ENCODE assay signal across 13 cellular contexts in genomic region chr22:18152519-18152918, GRCh38. TPM values are rescaled to one million over a fixed set of nuclear protein-coding genes. Genes with fewer than 3 reads are reported as not detected.
DNase-seq lines count a peak whose midpoint lies in the region; ATAC-seq and TF ChIP-seq lines count a peak whose summit lies in the region.
"Had no signal": no experiment of that assay in that cellular context is flagged by ENCODE, and none has a peak within 500 bp of the region (broad histone marks: within the 10 kb centered on the region; RNA-seq: fewer than 3 reads in every experiment).

No MANE protein-coding gene starts in this region.

- H3K4me3 ChIP-seq in DND-41 (ENCODE audit: low read depth in 1 of 2, low read length in 2 of 2): no peak overlapping the region
- no peak overlapping the region for H3K4me3 ChIP-seq in neural progenitor cell
- no peak overlapping the region for H3K4me3 ChIP-seq in A673 (ENCODE audit: low read depth, low read length, poor library complexity, severe bottlenecking)
- H3K4me3 ChIP-seq: hepatocyte, spleen had no signal

- CTCF ChIA-PET in A673 (lab: Charles Lee): no interaction called here

- no peak for DNase-seq in DND-41
- no peak for DNase-seq in T-helper 17 cell
- DNase-seq in activated naive CD4-positive, alpha-beta T cell treated with anti-CD3 and anti-CD28 coated beads, Interleukin-2, amount 50 U/mL, for 16 hours: peak; percentile 46
- no peak for DNase-seq in neural progenitor cell (ENCODE audit: low spot score)
- no peak for DNase-seq in A673 (ENCODE audit: low spot score)
- DNase-seq in anterior cingulate cortex (lab: John Stamatoyannopoulos, UW): no peak
- no peak for DNase-seq in NCI-H2081 treated with DMSO at 0.1 percent for 48 hours (lab: John Stamatoyannopoulos, UW)
- DNase-seq: GF-D8, nucleus accumbens, spleen had no signal

- H3K4me1 Mint-ChIP-seq in T-helper 17 cell (peaks cover 31% of the 10 kb centered on the region), neural progenitor cell (peaks cover 4% of the 10 kb centered on the region)

- H3K27ac Mint-ChIP-seq in T-helper 17 cell: peak overlapping the region; percentile 72
- H3K27ac Mint-ChIP-seq in neural progenitor cell: no peak overlapping the region

- intact Hi-C loops in A673 (cut with micrococcal nuclease; ENCODE audit: unreplicated experiment): no loop called here

- ATAC-seq in DND-41 (ENCODE audit: insufficient read depth, low read depth): no peak
- no peak for ATAC-seq in T-helper 17 cell
- no peak for ATAC-seq in HG02970 (IDR thresholded peaks at IDR 0.05; ENCODE audit: low FRiP score, unreplicated experiment)

- TF ChIP-seq CTCF in DND-41 (IDR thresholded peaks at IDR 0.05; ENCODE audit: borderline replicate concordance, extremely low read depth, low read length, poor library complexity, severe bottlenecking) (no peak), neural progenitor cell (IDR thresholded peaks at IDR 0.05) (no peak), A673 (conservative IDR thresholded peaks at IDR 0.05; ENCODE audit: low read depth, low read length) (no peak)

- H3K79me2 ChIP-seq in DND-41 (ENCODE audit: insufficient read depth, low read length) (0 out of 2 replicates have a peak, but pooled peaks cover 3% of the 10 kb centered on the region), neural progenitor cell (ENCODE audit: low read depth) (no peaks in the 10 kb centered on the region)
- H3K79me2 ChIP-seq: hepatocyte had no signal

- peak overlapping the region; percentile 0; the same call in 1 of the 2 replicates for H2AFZ ChIP-seq in DND-41 (ENCODE audit: low read depth, low read length)
- H2AFZ ChIP-seq in neural progenitor cell (replicated peaks): peak overlapping the region; percentile 46
- H2AFZ ChIP-seq: hepatocyte had no signal

- no peaks in the 10 kb centered on the region for H3K27me3 Mint-ChIP-seq in T-helper 17 cell
- peaks cover 2% of the 10 kb centered on the region for H3K27me3 Mint-ChIP-seq in neural progenitor cell (ENCODE audit: insufficient read depth, low read depth)

- H3K27me3 ChIP-seq in DND-41 (ENCODE audit: insufficient read depth, low read length, poor library complexity): no peaks in the 10 kb centered on the region
- H3K27me3 ChIP-seq in neural progenitor cell: peaks cover 44% of the 10 kb centered on the region
- no peaks in the 10 kb centered on the region for H3K27me3 ChIP-seq in A673 (replicated peaks; ENCODE audit: insufficient read depth, low read depth, low read length, poor library complexity)
- H3K27me3 ChIP-seq: hepatocyte, spleen had no signal

- H3K9me3 ChIP-seq in DND-41 (ENCODE audit: insufficient read depth, low read length, severe bottlenecking) (no peaks in the 10 kb centered on the region), T-helper 17 cell (ENCODE audit: control insufficient read depth, low read length, poor library complexity, severe bottlenecking) (no peaks in the 10 kb centered on the region), neural progenitor cell (ENCODE audit: low read depth) (no peaks in the 10 kb centered on the region), A673 (ENCODE audit: low read depth, low read length, poor library complexity, severe bottlenecking) (no peaks in the 10 kb centered on the region)
- H3K9me3 ChIP-seq: spleen had no signal

- H3K9ac ChIP-seq in DND-41 (ENCODE audit: low read depth, low read length) (no peak overlapping the region), neural progenitor cell (no peak overlapping the region)

- peaks cover 15% of the 10 kb centered on the region for H3F3A ChIP-seq in neural progenitor cell (ENCODE audit: low read depth)

- peak overlapping the region; percentile 60 for H3K4me3 Mint-ChIP-seq in T-helper 17 cell
- no peak overlapping the region for H3K4me3 Mint-ChIP-seq in neural progenitor cell

- H4K20me1 ChIP-seq in DND-41 (ENCODE audit: insufficient read depth, low read length): no peaks in the 10 kb centered on the region
- H4K20me1 ChIP-seq in neural progenitor cell (ENCODE audit: low read depth): no peaks in the 10 kb centered on the region

- no peak overlapping the region for H3K27ac ChIP-seq in DND-41 (ENCODE audit: low read length)
- no peak overlapping the region for H3K27ac ChIP-seq in neural progenitor cell
- H3K27ac ChIP-seq in A673 (ENCODE audit: low read depth, low read length, poor library complexity, severe bottlenecking): no peak overlapping the region
- H3K27ac ChIP-seq: epithelial cell of prostate, hepatocyte had no signal

- H3K36me3 ChIP-seq in DND-41 (ENCODE audit: insufficient read depth, low read length): no peaks in the 10 kb centered on the region; the same call in 1 of the 2 replicates
- no peaks in the 10 kb centered on the region for H3K36me3 ChIP-seq in neural progenitor cell
- no peaks in the 10 kb centered on the region for H3K36me3 ChIP-seq in A673 (ENCODE audit: insufficient read depth, low read length, poor library complexity, severe bottlenecking)

- H3K4me1 ChIP-seq in DND-41 (ENCODE audit: insufficient read depth, low read length) (peaks cover 39% of the 10 kb centered on the region), neural progenitor cell (no peaks in the 10 kb centered on the region), A673 (ENCODE audit: insufficient read depth, low read length, poor library complexity, severe bottlenecking) (peaks cover 9% of the 10 kb centered on the region)

- peaks cover 5% of the 10 kb centered on the region for H3K9me3 Mint-ChIP-seq in neural progenitor cell

- no peaks in the 10 kb centered on the region for H3K36me3 Mint-ChIP-seq in T-helper 17 cell (ENCODE audit: low read depth)
- peaks cover 1% of the 10 kb centered on the region for H3K36me3 Mint-ChIP-seq in neural progenitor cell

- H3K4me2 ChIP-seq in DND-41 (ENCODE audit: insufficient read depth, low read length): no peak overlapping the region
- H3K4me2 ChIP-seq in neural progenitor cell: no peak overlapping the region
- H3K4me2 ChIP-seq: hepatocyte had no signal

- no TSS peak for BruUV-seq in A673 (replicated peaks; lab: Mats Ljungman, UMichigan)

- POLR2A ChIA-PET in A673 (lab: Charles Lee; ENCODE audit: low non-redundant PET): interaction anchor here (0.7 kb wide), 1 partner anchor 886 kb away, joined by 19 read pairs; no protein-coding TSS in a partner anchor

RNA-seq across cellular contexts. Expression of gene USP18, which starts 2.5 kb away (rescaled TPM):
- 1 to 10 TPM; 2.1 to 3.2 TPM for total RNA-seq in T-helper 17 cell
- total RNA-seq in neural progenitor cell (ENCODE audit: low replicate concordance): 0.50 and 0.99 TPM in 2 replicates
- 24.6 and 24.9 TPM in 2 replicates for total RNA-seq in A673 (2021)

RNA-seq across cellular contexts. Expression of gene TUBA8, which starts 41.9 kb away (rescaled TPM):
- total RNA-seq in T-helper 17 cell (10 to 100 TPM in 1 of 2 donors, 1 to 10 TPM in 1; 2.3 to 27.0 TPM), neural progenitor cell (ENCODE audit: low replicate concordance) (0.09 and 0.39 TPM in 2 replicates), A673 (2021) (3.0 and 3.1 TPM in 2 replicates)
